Comparison of ENCODE assay signal across 25 cellular contexts in the genomic region with DNA sequence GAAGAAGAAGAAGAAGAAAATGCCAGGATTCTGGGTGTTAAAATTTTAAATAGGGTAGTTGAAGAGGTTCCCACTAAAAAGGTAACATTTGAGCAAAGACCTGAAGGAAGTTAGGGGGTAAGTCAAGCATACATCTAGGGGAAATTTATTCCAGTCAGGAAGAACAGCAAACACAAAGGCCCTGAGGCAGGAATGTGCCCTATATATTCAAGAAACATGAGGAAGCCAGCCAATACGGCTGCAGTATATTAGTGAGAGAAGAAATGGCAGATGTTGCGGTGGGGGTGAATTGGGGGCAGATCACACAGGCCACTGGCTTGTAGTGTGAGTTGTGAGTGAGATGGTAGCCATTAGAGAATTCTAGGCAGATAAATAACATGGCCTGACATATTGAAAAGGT. TPM values are rescaled to one million over a fixed set of nuclear protein-coding genes. Genes with fewer than 3 reads are reported as not detected.
A peak's percentile ranks its signal among the peaks of the same experiment; 100 is the strongest.
DNase-seq lines count a peak whose midpoint lies in the region; ATAC-seq and TF ChIP-seq lines count a peak whose summit lies in the region.
"Had no signal": no experiment of that assay in that cellular context is flagged by ENCODE, and none has a peak within 500 bp of the region (broad histone marks: within the 10 kb centered on the region; RNA-seq: fewer than 3 reads in every experiment).

No MANE protein-coding gene starts in this region.

- no peak overlapping the region for H3K4me3 ChIP-seq in HEK293 (ENCODE audit: low read depth, low read length)
- H3K4me3 ChIP-seq in skeletal muscle tissue (ENCODE audit: low read length in 3 of 3): peak overlapping the region in 1 of 3 donors; percentile 17
- H3K4me3 ChIP-seq: HAP-1, PC-9 had no signal

- peaks cover 6% of the 10 kb centered on the region; the same call in 1 of the 2 replicates for H3K4me1 ChIP-seq in HEK293 (ENCODE audit: control insufficient read depth, insufficient read depth, low read length)
- H3K4me1 ChIP-seq in skeletal muscle tissue (ENCODE audit: control insufficient read depth in 3 of 3, insufficient read depth in 3 of 3, low read length in 3 of 3): peaks cover 39 to 51% (median 49%) of the 10 kb centered on the region in 3 donors

- H3K4me3 Mint-ChIP-seq in activated naive CD8-positive, alpha-beta T cell: no peak overlapping the region
- H3K4me3 Mint-ChIP-seq in activated naive CD8-positive, alpha-beta T cell treated with anti-CD3 and anti-CD28 coated beads for 36 hours: no peak overlapping the region
- no peak overlapping the region for H3K4me3 Mint-ChIP-seq in central memory CD8-positive, alpha-beta T cell
- no peak overlapping the region for H3K4me3 Mint-ChIP-seq in WTC11
- H3K4me3 Mint-ChIP-seq: B cell; CD8-positive, alpha-beta T cell had no signal

- POLR2A ChIA-PET in HEK293 (lab: Yijun Ruan, JAX) (no interaction called here), WTC11 (lab: Charles Lee) (no interaction called here)

- peaks cover 55% of the 10 kb centered on the region for H3K4me1 Mint-ChIP-seq in activated naive CD8-positive, alpha-beta T cell (ENCODE audit: low read depth)
- H3K4me1 Mint-ChIP-seq in activated naive CD8-positive, alpha-beta T cell treated with anti-CD3 and anti-CD28 coated beads for 36 hours: peaks cover 48% of the 10 kb centered on the region
- peaks cover 48% of the 10 kb centered on the region for H3K4me1 Mint-ChIP-seq in central memory CD8-positive, alpha-beta T cell
- peaks cover 8% of the 10 kb centered on the region for H3K4me1 Mint-ChIP-seq in WTC11

- H3K27ac Mint-ChIP-seq in activated naive CD8-positive, alpha-beta T cell: peak overlapping the region; percentile 0
- H3K27ac Mint-ChIP-seq in activated naive CD8-positive, alpha-beta T cell treated with anti-CD3 and anti-CD28 coated beads for 36 hours: no peak overlapping the region
- H3K27ac Mint-ChIP-seq in central memory CD8-positive, alpha-beta T cell (ENCODE audit: low read depth): peak overlapping the region; percentile 70
- no peak overlapping the region; the same call in 1 of the 2 replicates for H3K27ac Mint-ChIP-seq in WTC11
- H3K27ac Mint-ChIP-seq: B cell; CD8-positive, alpha-beta T cell had no signal

- no peaks in the 10 kb centered on the region for H3K27me3 ChIP-seq in skeletal muscle tissue (ENCODE audit: control insufficient read depth in 3 of 3, insufficient read depth in 3 of 3, low read length in 3 of 3)

- no peak overlapping the region for H3K9ac ChIP-seq in skeletal muscle tissue (ENCODE audit: low read depth in 1 of 3, low read length in 3 of 3)

- no peaks in the 10 kb centered on the region for H3K27me3 Mint-ChIP-seq in activated naive CD8-positive, alpha-beta T cell
- H3K27me3 Mint-ChIP-seq in activated naive CD8-positive, alpha-beta T cell treated with anti-CD3 and anti-CD28 coated beads for 36 hours: no peaks in the 10 kb centered on the region
- no peaks in the 10 kb centered on the region for H3K27me3 Mint-ChIP-seq in central memory CD8-positive, alpha-beta T cell
- H3K27me3 Mint-ChIP-seq in WTC11 (ENCODE audit: low read depth): peaks cover 2% of the 10 kb centered on the region; the same call in 1 of the 2 replicates
- H3K27me3 Mint-ChIP-seq: B cell had no signal

- H3K27ac ChIP-seq in HEK293 (ENCODE audit: extremely low read depth, low read depth, low read length): no peak overlapping the region
- H3K27ac ChIP-seq in skeletal muscle tissue (ENCODE audit: low read depth, low read length): peak overlapping the region; percentile 51
- H3K27ac ChIP-seq: C4-2B, PC-9 had no signal

- DNase-seq in activated naive CD8-positive, alpha-beta T cell treated with anti-CD3 and anti-CD28 coated beads for 36 hours: no peak
- DNase-seq in central memory CD8-positive, alpha-beta T cell (ENCODE audit: low spot score in 2 of 2): no peak
- no peak for DNase-seq in HT-29 (ENCODE audit: low spot score)
- no peak for DNase-seq in WTC11 (ENCODE audit: low spot score)
- DNase-seq: Caco-2; CD8-positive, alpha-beta T cell; DMS79 treated with DMSO at 0.1 percent for 48 hours; GF-D8; GOT3; KBM-7; MV-4-11; NCI-H146; NCI-H1930; NCI-H2107; NCI-H524; NCI-H774; PC-9; SHP77 had no signal

- CTCF ChIA-PET in HEK293 (lab: Yijun Ruan, JAX): interaction anchor here (0.6 to 1.5 kb wide), 2 partner anchors 24 to 279 kb away, joined by 4 to 6 read pairs; no protein-coding TSS in a partner anchor
- CTCF ChIA-PET in WTC11 (lab: Charles Lee): interaction anchor here (1.0 kb wide), 1 partner anchor 184 kb away, joined by 4 read pairs; no protein-coding TSS in a partner anchor

- H3K9me3 ChIP-seq in HEK293 (ENCODE audit: control insufficient read depth, insufficient read depth, low read depth, low read length) (no peaks in the 10 kb centered on the region), skeletal muscle tissue (ENCODE audit: control insufficient read depth in 3 of 3, low read length in 3 of 3) (no peaks in the 10 kb centered on the region)
- H3K9me3 ChIP-seq: Caco-2, HAP-1 had no signal

- H3K36me3 Mint-ChIP-seq in activated naive CD8-positive, alpha-beta T cell: peaks cover 8% of the 10 kb centered on the region
- peaks cover 3% of the 10 kb centered on the region for H3K36me3 Mint-ChIP-seq in activated naive CD8-positive, alpha-beta T cell treated with anti-CD3 and anti-CD28 coated beads for 36 hours
- peaks cover 11% of the 10 kb centered on the region for H3K36me3 Mint-ChIP-seq in central memory CD8-positive, alpha-beta T cell (ENCODE audit: insufficient read depth)
- H3K36me3 Mint-ChIP-seq in WTC11: peaks cover 3% of the 10 kb centered on the region; the same call in 1 of the 2 replicates

- H3K36me3 ChIP-seq in HEK293 (ENCODE audit: control insufficient read depth in 2 of 2, insufficient read depth in 1 of 2, low read length in 2 of 2) (no peaks in the 10 kb centered on the region; a peak in 1 of 3 replicates), skeletal muscle tissue (ENCODE audit: control insufficient read depth in 3 of 3, insufficient read depth in 3 of 3, low read length in 3 of 3) (no peaks in the 10 kb centered on the region)

- TF ChIP-seq CTCF in HEK293 (tag by site-specific recombination; IDR thresholded peaks at IDR 0.05) (no peak), WTC11 (IDR thresholded peaks at IDR 0.05) (no peak)

- no peaks in the 10 kb centered on the region for H3K9me3 Mint-ChIP-seq in activated naive CD8-positive, alpha-beta T cell (ENCODE audit: low read depth)
- H3K9me3 Mint-ChIP-seq in activated naive CD8-positive, alpha-beta T cell treated with anti-CD3 and anti-CD28 coated beads for 36 hours: no peaks in the 10 kb centered on the region
- H3K9me3 Mint-ChIP-seq in central memory CD8-positive, alpha-beta T cell: no peaks in the 10 kb centered on the region
- H3K9me3 Mint-ChIP-seq in WTC11: no peaks in the 10 kb centered on the region
- H3K9me3 Mint-ChIP-seq: CD8-positive, alpha-beta T cell had no signal

- ATAC-seq in central memory CD8-positive, alpha-beta T cell (replicated peaks; ENCODE audit: extremely low read depth, poor library complexity, severe bottlenecking): no peak
- ATAC-seq in WTC11: no peak
- ATAC-seq: CD8-positive, alpha-beta T cell had no signal

TF ChIP-seq in WTC11, 78 proteins besides CTCF, POLR2A, EP300 and RAD21 (continues in another document):
- TF ChIP-seq, protein P1, sequence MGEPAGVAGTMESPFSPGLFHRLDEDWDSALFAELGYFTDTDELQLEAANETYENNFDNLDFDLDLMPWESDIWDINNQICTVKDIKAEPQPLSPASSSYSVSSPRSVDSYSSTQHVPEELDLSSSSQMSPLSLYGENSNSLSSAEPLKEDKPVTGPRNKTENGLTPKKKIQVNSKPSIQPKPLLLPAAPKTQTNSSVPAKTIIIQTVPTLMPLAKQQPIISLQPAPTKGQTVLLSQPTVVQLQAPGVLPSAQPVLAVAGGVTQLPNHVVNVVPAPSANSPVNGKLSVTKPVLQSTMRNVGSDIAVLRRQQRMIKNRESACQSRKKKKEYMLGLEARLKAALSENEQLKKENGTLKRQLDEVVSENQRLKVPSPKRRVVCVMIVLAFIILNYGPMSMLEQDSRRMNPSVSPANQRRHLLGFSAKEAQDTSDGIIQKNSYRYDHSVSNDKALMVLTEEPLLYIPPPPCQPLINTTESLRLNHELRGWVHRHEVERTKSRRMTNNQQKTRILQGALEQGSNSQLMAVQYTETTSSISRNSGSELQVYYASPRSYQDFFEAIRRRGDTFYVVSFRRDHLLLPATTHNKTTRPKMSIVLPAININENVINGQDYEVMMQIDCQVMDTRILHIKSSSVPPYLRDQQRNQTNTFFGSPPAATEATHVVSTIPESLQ (CRISPR knock-in tag; IDR thresholded peaks at IDR 0.05): no peak
- no peak for TF ChIP-seq SMAD3 (CRISPR knock-in tag; IDR thresholded peaks at IDR 0.05; ENCODE audit: borderline replicate concordance)
- TF ChIP-seq ESRRA (CRISPR knock-in tag; IDR thresholded peaks at IDR 0.05; ENCODE audit: borderline replicate concordance): no peak
- no peak for TF ChIP-seq OVOL2 (CRISPR knock-in tag; IDR thresholded peaks at IDR 0.05; ENCODE audit: borderline replicate concordance)

RNA-seq across cellular contexts. Expression of a gene that starts 6.0 kb away (rescaled TPM):
- 10 to 100 TPM; 25.7 to 26.1 TPM for total RNA-seq in activated naive CD8-positive, alpha-beta T cell treated with anti-CD3 and anti-CD28 coated beads for 36 hours
- total RNA-seq in skeletal muscle tissue (16.7 TPM), WTC11 (2021) (21.4 to 25.8 TPM (median 23.7 TPM) in 3 replicates)
- total RNA-seq in HT-29 (2014; rRNA removed; shearing (Covaris generic)): 19.5 and 23.1 TPM in 2 replicates

RNA-seq across cellular contexts. Expression of a gene that starts 32.1 kb away (rescaled TPM):
- total RNA-seq in activated naive CD8-positive, alpha-beta T cell treated with anti-CD3 and anti-CD28 coated beads for 36 hours: 10 to 100 TPM; 74.3 to 75.7 TPM
- total RNA-seq in skeletal muscle tissue (5.2 TPM), WTC11 (2021) (11.3 to 12.8 TPM (median 11.4 TPM) in 3 replicates)
- total RNA-seq in HT-29 (2014; rRNA removed; shearing (Covaris generic)): 2.0 and 3.2 TPM in 2 replicates

RNA-seq across cellular contexts. Expression of a gene that starts 51.8 kb away (rescaled TPM):
- total RNA-seq in activated naive CD8-positive, alpha-beta T cell treated with anti-CD3 and anti-CD28 coated beads for 36 hours: not detected
- total RNA-seq in skeletal muscle tissue: 0.52 TPM
- total RNA-seq in HT-29 (2014; rRNA removed; shearing (Covaris generic)): not detected in 2 replicates
- total RNA-seq in WTC11 (2021): 1.6 to 2.1 TPM (median 1.8 TPM) in 3 replicates
- total RNA-seq: B cell; CD8-positive, alpha-beta T cell; MCF 10A had no signal

Comparison
In these comparisons a context has a peak if more than half of its experiments do, and no peak if none do; other contexts are left out.
1. H3K27ac Mint-ChIP-seq: peak in activated naive CD8-positive, alpha-beta T cell (single experiment) and central memory CD8-positive, alpha-beta T cell (single experiment); none in activated naive CD8-positive, alpha-beta T cell treated with anti-CD3 and anti-CD28 coated beads for 36 hours (single experiment) and WTC11 (single experiment).